Comparison of ENCODE assay signal across 8 cellular contexts in the genomic region with DNA sequence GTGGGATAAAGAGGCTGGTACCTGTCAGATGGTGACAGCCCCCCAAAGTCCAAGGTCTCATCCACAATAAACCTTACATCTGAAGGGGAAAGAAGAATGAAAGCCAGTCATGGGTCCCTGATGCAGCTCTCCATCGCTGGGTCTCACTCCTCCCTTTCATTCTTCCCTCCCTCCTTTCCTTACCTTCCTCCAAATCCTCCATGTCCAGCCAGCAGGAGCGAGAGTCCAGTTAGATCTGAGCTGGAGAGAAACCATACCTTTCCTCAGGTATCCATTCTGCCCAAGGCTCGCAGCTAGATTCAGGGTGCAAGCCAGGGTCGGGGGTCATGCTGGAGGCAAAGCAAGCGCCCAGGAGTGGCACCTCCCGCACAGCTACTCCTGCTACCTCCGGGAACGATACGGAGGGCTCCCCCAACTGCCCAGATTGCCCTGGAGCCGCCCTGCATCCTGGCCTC. TPM values are rescaled to one million over a fixed set of nuclear protein-coding genes. Genes with fewer than 3 reads are reported as not detected.
DNase-seq lines count a peak whose midpoint lies in the region; ATAC-seq and TF ChIP-seq lines count a peak whose summit lies in the region.

No MANE protein-coding gene starts in this region.

- H2BK120ac ChIP-seq in trophoblast cell (ENCODE audit: insufficient read depth, low read length, poor library complexity): peak overlapping the region; percentile 45

- H2BK12ac ChIP-seq in trophoblast cell (ENCODE audit: low read length): no peak overlapping the region

- CTCF ChIA-PET in PC-9 (lab: Charles Lee): interaction anchor here (1.2 kb wide), 1 partner anchor 115 kb away, joined by 4 read pairs; a partner anchor contains a TSS

- 9% methylated on average over 10 of the region's 10 CpGs for WGBS in esophagus, 2 donors
- WGBS in trophoblast cell (ENCODE audit: extremely low coverage, insufficient coverage, insufficient read length): no CpG with 5 or more reads among the region's 10 CpGs

- peak overlapping the region; percentile 79 for H4K91ac ChIP-seq in trophoblast cell (ENCODE audit: low read depth, low read length)

- no peak overlapping the region for H3K23ac ChIP-seq in trophoblast cell (ENCODE audit: low read length)

- H3K79me2 ChIP-seq in DOHH2 (ENCODE audit: control insufficient read depth, low read length) (peaks cover 10% of the 10 kb centered on the region), PC-9 (ENCODE audit: low read depth) (peaks cover 47% of the 10 kb centered on the region), trophoblast cell (ENCODE audit: control insufficient read depth, insufficient read depth, low read length, poor library complexity) (peaks cover 19% of the 10 kb centered on the region)

- intact Hi-C loops in PC-9 (cut with micrococcal nuclease; ENCODE audit: unreplicated experiment): no loop called here

- H4K12ac ChIP-seq in trophoblast cell (ENCODE audit: low read depth, low read length): peak overlapping the region; percentile 64

- H3K9me3 ChIP-seq in DOHH2 (ENCODE audit: control insufficient read depth, insufficient read depth, low read length) (no peaks in the 10 kb centered on the region), PC-9 (ENCODE audit: insufficient read depth, low read depth) (no peaks in the 10 kb centered on the region), esophagus (ENCODE audit: control insufficient read depth in 2 of 2, insufficient read depth in 1 of 2, low read depth in 1 of 2, low read length in 1 of 2) (no peaks in the 10 kb centered on the region), trophoblast cell (ENCODE audit: insufficient read depth, low read depth, low read length) (no peaks in the 10 kb centered on the region)

- H2BK5ac ChIP-seq in trophoblast cell (ENCODE audit: low read depth, low read length, poor library complexity): peak overlapping the region; percentile 63

- H3F3A ChIP-seq in DOHH2 (ENCODE audit: control insufficient read depth, insufficient read depth) (no peaks in the 10 kb centered on the region), PC-9 (ENCODE audit: insufficient read depth, low read depth) (peaks cover 40% of the 10 kb centered on the region)

- H2AK5ac ChIP-seq in trophoblast cell (ENCODE audit: low read length): no peak overlapping the region

- peaks cover 24% of the 10 kb centered on the region for H3K79me1 ChIP-seq in trophoblast cell (ENCODE audit: low read length)

- H3K4me1 ChIP-seq in DOHH2 (ENCODE audit: control insufficient read depth, low read length): peaks cover 19% of the 10 kb centered on the region
- peaks cover 31% of the 10 kb centered on the region for H3K4me1 ChIP-seq in PC-9 (replicated peaks; ENCODE audit: insufficient read depth)
- peaks cover 3 to 13% of the 10 kb centered on the region in 2 donors for H3K4me1 ChIP-seq in esophagus (ENCODE audit: control insufficient read depth in 2 of 2, insufficient read depth in 2 of 2, low read length in 1 of 2)
- H3K4me1 ChIP-seq in trophoblast cell (ENCODE audit: control insufficient read depth in 1 of 2, insufficient read depth in 2 of 2, low read length in 2 of 2): peaks cover 20 to 42% of the 10 kb centered on the region in 2 experiments

- DNase-seq in PC-9 (no peak), trophoblast cell (no peak), DMS114 treated with DMSO at 0.1 percent for 48 hours (lab: John Stamatoyannopoulos, UW; ENCODE audit: unreplicated experiment) (no peak), NCI-H2081 (lab: John Stamatoyannopoulos, UW) (no peak)

- peak overlapping the region; percentile 77 for H3K4me2 ChIP-seq in DOHH2 (ENCODE audit: low read length)
- peak overlapping the region; percentile 89 for H3K4me2 ChIP-seq in PC-9
- H3K4me2 ChIP-seq in trophoblast cell (ENCODE audit: low read length): peak overlapping the region; percentile 74

- peak overlapping the region; percentile 56; the same call in 1 of the 2 replicates for H3K27ac ChIP-seq in DOHH2 (ENCODE audit: low read depth, low read length)
- H3K27ac ChIP-seq in PC-9: no peak overlapping the region
- peak overlapping the region; percentile 82 to 86 for H3K27ac ChIP-seq in esophagus (ENCODE audit: low read depth in 2 of 2, low read length in 1 of 2)
- H3K27ac ChIP-seq in trophoblast cell (ENCODE audit: low read depth, low read length): peak overlapping the region; percentile 46

- no peaks in the 10 kb centered on the region for H4K20me1 ChIP-seq in DOHH2 (ENCODE audit: control insufficient read depth, insufficient read depth, low read depth, low read length)
- no peaks in the 10 kb centered on the region for H4K20me1 ChIP-seq in PC-9 (ENCODE audit: insufficient read depth)

- TF ChIP-seq CTCF in DOHH2 (IDR thresholded peaks at IDR 0.05; ENCODE audit: low read depth, low read length, poor library complexity, severe bottlenecking) (no peak), PC-9 (conservative IDR thresholded peaks at IDR 0.05) (no peak)

- H3K27me3 ChIP-seq in DOHH2 (ENCODE audit: control insufficient read depth, low read length): no peaks in the 10 kb centered on the region
- H3K27me3 ChIP-seq in PC-9 (ENCODE audit: insufficient read depth, low read depth): no peaks in the 10 kb centered on the region
- no peaks in the 10 kb centered on the region for H3K27me3 ChIP-seq in esophagus (ENCODE audit: control insufficient read depth in 1 of 2, insufficient read depth in 2 of 2, low read length in 2 of 2)
- no peaks in the 10 kb centered on the region for H3K27me3 ChIP-seq in trophoblast cell (ENCODE audit: insufficient read depth, low read length)

- H4K8ac ChIP-seq in trophoblast cell (ENCODE audit: low read depth, low read length): peak overlapping the region; percentile 73

- ATAC-seq in GM19467 (IDR thresholded peaks at IDR 0.05; ENCODE audit: unreplicated experiment): no peak
- no peak for ATAC-seq in HG03095 (IDR thresholded peaks at IDR 0.05; ENCODE audit: unreplicated experiment)

- peak overlapping the region; percentile 93 for H3K4me3 ChIP-seq in DOHH2 (ENCODE audit: low read length)
- peak overlapping the region; percentile 76 for H3K4me3 ChIP-seq in PC-9
- peak overlapping the region; percentile 59 to 62 for H3K4me3 ChIP-seq in esophagus (ENCODE audit: low read depth in 1 of 2, low read length in 2 of 2)
- peak overlapping the region; percentile 82 for H3K4me3 ChIP-seq in trophoblast cell (ENCODE audit: low read depth, low read length)

- H3K4ac ChIP-seq in trophoblast cell (ENCODE audit: low read depth, low read length): peak overlapping the region; percentile 93

- H3K14ac ChIP-seq in trophoblast cell (ENCODE audit: low read length): peak overlapping the region; percentile 74

- peaks cover 18% of the 10 kb centered on the region for H3K36me3 ChIP-seq in DOHH2 (ENCODE audit: control insufficient read depth, low read length)
- 0 out of 2 replicates have a peak, but pooled peaks cover 8% of the 10 kb centered on the region for H3K36me3 ChIP-seq in PC-9 (ENCODE audit: low read depth)
- H3K36me3 ChIP-seq in esophagus (ENCODE audit: control insufficient read depth in 2 of 2, insufficient read depth in 2 of 2, low read length in 1 of 2): peaks cover 0 to 5% of the 10 kb centered on the region in 2 donors
- peaks cover 29 to 32% of the 10 kb centered on the region in 2 experiments for H3K36me3 ChIP-seq in trophoblast cell (ENCODE audit: control insufficient read depth in 1 of 2, insufficient read depth in 2 of 2, low read length in 2 of 2)

- H3K9me2 ChIP-seq in DOHH2 (replicated peaks; ENCODE audit: control insufficient read depth, low read length): no peaks in the 10 kb centered on the region
- H3K9me2 ChIP-seq in PC-9 (ENCODE audit: insufficient read depth): no peaks in the 10 kb centered on the region

- BruUV-seq in PC-9 (replicated peaks; lab: Mats Ljungman, UMichigan): no TSS peak

- H2AFZ ChIP-seq in PC-9: peak overlapping the region; percentile 86
- H2AFZ ChIP-seq in trophoblast cell (ENCODE audit: insufficient read depth, low read length, poor library complexity): peak overlapping the region; percentile 47

- peak overlapping the region; percentile 89 for H3K18ac ChIP-seq in trophoblast cell (ENCODE audit: low read length)

- peak overlapping the region; percentile 81 for H3K9ac ChIP-seq in trophoblast cell (ENCODE audit: low read length)

- POLR2A ChIA-PET in PC-9 (lab: Charles Lee; ENCODE audit: unreplicated experiment): interaction anchor here (0.6 kb wide), 1 partner anchor 100 kb away, joined by 10 read pairs; no protein-coding TSS in a partner anchor

RNA-seq across cellular contexts. Expression of a gene that starts 0.4 kb away (rescaled TPM):
- total RNA-seq in PC-9 (2021): 26.4 and 28.6 TPM in 2 replicates
- 10 to 100 TPM in 1 of 2 donors, 1 to 10 TPM in 1; 6.3 to 10.4 TPM for polyA plus RNA-seq in esophagus
- polyA plus RNA-seq in trophoblast cell (2013): 91.9 and 95.6 TPM in 2 replicates

RNA-seq across cellular contexts. Expression of a gene that starts 24.3 kb away (rescaled TPM):
- total RNA-seq in PC-9 (2021): not detected in 2 replicates
- under 1 TPM; 0.08 to 0.14 TPM for polyA plus RNA-seq in esophagus
- polyA plus RNA-seq in trophoblast cell (2013): 0.97 and 1.1 TPM in 2 replicates

RNA-seq across cellular contexts. Expression of a gene that starts 33.2 kb away (rescaled TPM):
- total RNA-seq in PC-9 (2021): 19.0 and 19.5 TPM in 2 replicates
- 10 to 100 TPM; 17.4 to 19.4 TPM for polyA plus RNA-seq in esophagus
- 18.9 and 19.5 TPM in 2 replicates for polyA plus RNA-seq in trophoblast cell (2013)
